ENCODE assay signal across 14 cellular contexts in genomic region chr7:101669307-101669706, GRCh38. TPM values are rescaled to one million over a fixed set of nuclear protein-coding genes. Genes with fewer than 3 reads are reported as not detected.
DNase-seq lines count a peak whose midpoint lies in the region; ATAC-seq and TF ChIP-seq lines count a peak whose summit lies in the region.
"Had no signal": no experiment of that assay in that cellular context is flagged by ENCODE, and none has a peak within 500 bp of the region (broad histone marks: within the 10 kb centered on the region; RNA-seq: fewer than 3 reads in every experiment).

No MANE protein-coding gene starts in this region.

- no peak for ATAC-seq in SK-N-SH treated with all-trans-retinoic acid at 6 μM for 48 hours
- ATAC-seq in HCT116: peak; percentile 67
- peak; percentile 39 for ATAC-seq in mucosa of descending colon
- no peak for ATAC-seq in GM21367 (IDR thresholded peaks at IDR 0.05; ENCODE audit: unreplicated experiment)
- ATAC-seq: upper lobe of right lung had no signal

- 90% methylated on average over 1 of the region's 1 CpG for WGBS in SK-N-SH (ENCODE audit: low lambda C conversion rate)

- POLR2A ChIA-PET in SK-N-SH (lab: Yijun Ruan, JAX) (no interaction called here), HCT116 (lab: Charles Lee) (no interaction called here)

- H3K9me3 ChIP-seq in SK-N-SH (no peaks in the 10 kb centered on the region), HCT116 (ENCODE audit: control insufficient read depth in 1 of 2, insufficient read depth in 1 of 2, low read depth in 1 of 2, low read length in 2 of 2) (peaks cover 0 to 7% of the 10 kb centered on the region in 2 experiments; a peak in 1 of 4 replicates), mucosa of descending colon (no peaks in the 10 kb centered on the region)
- H3K9me3 ChIP-seq: upper lobe of right lung had no signal

- no peak for TF ChIP-seq EP300 in SK-N-SH (IDR thresholded peaks at IDR 0.05; ENCODE audit: borderline replicate concordance in 1 of 2, low read depth in 1 of 2, low read length in 1 of 2)

- no peak for DNase-seq in SK-N-SH
- no peak for DNase-seq in HCT116 (ENCODE audit: low read depth, low spot score)
- DNase-seq in astrocyte of the spinal cord (ENCODE audit: low read depth, low spot score): no peak
- DNase-seq in mucosa of descending colon: peak in 2 of 3 donors; percentile 42 to 46
- no peak for DNase-seq in NCI-H524 (lab: John Stamatoyannopoulos, UW)
- no peak for DNase-seq in activated CD4-positive, CD25-positive, alpha-beta regulatory T cell (lab: John Stamatoyannopoulos, UW)
- DNase-seq: activated CD8-positive, alpha-beta memory T cell treated with anti-CD3 and anti-CD28 coated beads, Interleukin-2, amount 50 U/mL, for 4 hours; dermis blood vessel endothelial cell; left ventricle myocardium inferior; spleen; upper lobe of right lung had no signal

- TF ChIP-seq RAD21 in SK-N-SH (IDR thresholded peaks at IDR 0.05; ENCODE audit: low read length): no peak
- peak; percentile 28; the same call in 1 of the 2 replicates for TF ChIP-seq RAD21 in HCT116 (IDR thresholded peaks at IDR 0.05; ENCODE audit: low read depth)

- CTCF ChIA-PET in SK-N-SH (lab: Yijun Ruan, JAX) (interaction anchor here (0.6 to 3.6 kb wide), 6 partner anchors 12 to 66 kb away, joined by 3 to 14 read pairs (median 3); no protein-coding TSS in a partner anchor), HCT116 (lab: Charles Lee) (no interaction called here)

- H4K20me1 ChIP-seq in SK-N-SH (ENCODE audit: insufficient read depth): no peaks in the 10 kb centered on the region
- no peaks in the 10 kb centered on the region for H4K20me1 ChIP-seq in HCT116 (ENCODE audit: insufficient read depth)

- TF ChIP-seq CTCF in SK-N-SH (IDR thresholded peaks at IDR 0.05) (peak; percentile 54), HCT116 (IDR thresholded peaks at IDR 0.05 in 2 of 3, conservative IDR thresholded peaks at IDR 0.05 in 1 of 3; ENCODE audit: borderline replicate concordance in 1 of 3, insufficient read depth in 1 of 3, low read depth in 2 of 3, low read length in 2 of 3) (peak in 2 of 3 experiments; percentile 52 to 66; a peak in 4 of 6 replicates), astrocyte of the spinal cord (IDR thresholded peaks at IDR 0.05; ENCODE audit: low read depth, low read length) (peak; percentile 30), mucosa of descending colon (IDR thresholded peaks at IDR 0.05) (no peak)

- H3K4me2 ChIP-seq in SK-N-SH (no peak overlapping the region), HCT116 (ENCODE audit: low read length) (no peak overlapping the region)

- BruUV-seq in HCT116 (replicated peaks; lab: Mats Ljungman, UMichigan): no TSS peak

- H3F3A ChIP-seq in SK-N-SH (replicated peaks; ENCODE audit: insufficient read depth): no peaks in the 10 kb centered on the region

- no peak overlapping the region for H2AFZ ChIP-seq in SK-N-SH (ENCODE audit: low read depth)
- H2AFZ ChIP-seq in HCT116 (ENCODE audit: low read depth, low read length, poor library complexity, severe bottlenecking): no peak overlapping the region

- no peaks in the 10 kb centered on the region for H3K79me2 ChIP-seq in SK-N-SH (ENCODE audit: insufficient read depth)
- no peaks in the 10 kb centered on the region for H3K79me2 ChIP-seq in HCT116 (ENCODE audit: insufficient read depth, low read length)

- H3K4me1 ChIP-seq in SK-N-SH (ENCODE audit: control insufficient read depth in 1 of 2, insufficient read depth in 2 of 2, low read depth in 1 of 2, low read length in 1 of 2) (peaks cover 0 to 12% of the 10 kb centered on the region in 2 experiments; a peak in 1 of 4 replicates), HCT116 (ENCODE audit: control insufficient read depth in 1 of 2, insufficient read depth in 2 of 2, low read length in 2 of 2) (no peaks in the 10 kb centered on the region), mucosa of descending colon (ENCODE audit: low read depth) (no peaks in the 10 kb centered on the region)
- H3K4me1 ChIP-seq: upper lobe of right lung had no signal

- no peak overlapping the region for H3K4me3 ChIP-seq in SK-N-SH (ENCODE audit: low read depth in 2 of 2, low read length in 1 of 2)
- no peak overlapping the region for H3K4me3 ChIP-seq in HCT116 (replicated peaks in 1 of 2; ENCODE audit: low read depth in 1 of 2, low read length in 2 of 2)
- H3K4me3 ChIP-seq in astrocyte of the spinal cord (ENCODE audit: low read depth, low read length): no peak overlapping the region
- H3K4me3 ChIP-seq in mucosa of descending colon: no peak overlapping the region
- H3K4me3 ChIP-seq: left ventricle myocardium inferior, spleen, upper lobe of right lung had no signal

- intact Hi-C loops in HCT116 (cut with micrococcal nuclease): no loop called here
- intact Hi-C loops in mucosa of descending colon (cut with DNase I, micrococcal nuclease): loop anchor here in 1 of 2 donors (10.0 kb wide), 1 partner anchor 65 kb away; no protein-coding TSS in a partner anchor

- H3K9ac ChIP-seq in SK-N-SH: no peak overlapping the region
- H3K9ac ChIP-seq in HCT116 (ENCODE audit: low read length): no peak overlapping the region

- in situ Hi-C loops in astrocyte of the spinal cord (cut with HindIII; ENCODE audit: low sequenced_read_pairs): no loop called here

- H3K36me3 ChIP-seq in SK-N-SH (replicated peaks in 1 of 2; ENCODE audit: control insufficient read depth in 1 of 2, insufficient read depth in 2 of 2, low read length in 1 of 2) (no peaks in the 10 kb centered on the region), HCT116 (ENCODE audit: control insufficient read depth in 1 of 2, insufficient read depth in 2 of 2, low read length in 2 of 2) (no peaks in the 10 kb centered on the region), mucosa of descending colon (ENCODE audit: low read depth) (no peaks in the 10 kb centered on the region)
- H3K36me3 ChIP-seq: left ventricle myocardium inferior, spleen, upper lobe of right lung had no signal

- H3K27ac ChIP-seq in SK-N-SH (ENCODE audit: low read depth in 2 of 2, low read length in 1 of 2) (no peak overlapping the region), HCT116 (ENCODE audit: low read depth, low read length) (no peak overlapping the region)
- H3K27ac ChIP-seq: left ventricle myocardium inferior, spleen, upper lobe of right lung had no signal

- RAD21 ChIA-PET in HCT116 (lab: Charles Lee; ENCODE audit: low non-redundant PET in 1 of 2, low total read pairs in 2 of 2, uncharacterized antibody in 2 of 2, unreplicated experiment in 2 of 2): no interaction called here

- H3K9me2 ChIP-seq in SK-N-SH (no peaks in the 10 kb centered on the region), HCT116 (ENCODE audit: insufficient read depth) (no peaks in the 10 kb centered on the region)

- H3K27me3 ChIP-seq in SK-N-SH (ENCODE audit: insufficient read depth) (no peaks in the 10 kb centered on the region), HCT116 (ENCODE audit: insufficient read depth, low read length) (no peaks in the 10 kb centered on the region)
- H3K27me3 ChIP-seq: upper lobe of right lung had no signal

- TF ChIP-seq POLR2A in HCT116 (IDR thresholded peaks at IDR 0.05; ENCODE audit: borderline replicate concordance, extremely low read depth, insufficient read depth, insufficient read length): no peak

TF ChIP-seq in SK-N-SH, 30 proteins besides CTCF, POLR2A, EP300 and RAD21 (continues in another document):
- TF ChIP-seq SMC3 (IDR thresholded peaks at IDR 0.05; ENCODE audit: low read depth, low read length): no peak
- no peak for TF ChIP-seq MEF2A (IDR thresholded peaks at IDR 0.05; ENCODE audit: borderline replicate concordance, low read depth)
- TF ChIP-seq NFIC (IDR thresholded peaks at IDR 0.05; ENCODE audit: borderline replicate concordance): no peak
- no peak for TF ChIP-seq GABPA (IDR thresholded peaks at IDR 0.05; ENCODE audit: low read depth)
- TF ChIP-seq CHD2 (IDR thresholded peaks at IDR 0.05; ENCODE audit: low read length, partially characterized antibody): no peak
- no peak for TF ChIP-seq YY1 (IDR thresholded peaks at IDR 0.05; ENCODE audit: low read depth)
- no peak for TF ChIP-seq EZH2phosphoT487 (IDR thresholded peaks at IDR 0.05; ENCODE audit: borderline replicate concordance, low read depth)
- no peak for TF ChIP-seq GATA2 (CRISPR knock-in tag; IDR thresholded peaks at IDR 0.05)
- TF ChIP-seq RFX5 (IDR thresholded peaks at IDR 0.05; ENCODE audit: low read length): no peak
- no peak for TF ChIP-seq RXRA (IDR thresholded peaks at IDR 0.05; ENCODE audit: borderline replicate concordance, low read depth)

TF ChIP-seq in SK-N-SH treated with all-trans-retinoic acid at 6 μM for 48 hours, 23 proteins besides CTCF, POLR2A, EP300 and RAD21 (continues in another document):
- TF ChIP-seq OSR1 (CRISPR knock-in tag; IDR thresholded peaks at IDR 0.05) (no peak), GLIS3 (CRISPR knock-in tag; IDR thresholded peaks at IDR 0.05) (no peak), ZFP3 (CRISPR knock-in tag; IDR thresholded peaks at IDR 0.05) (no peak)

TF ChIP-seq in HCT116, 20 proteins besides CTCF, POLR2A, EP300 and RAD21:
- TF ChIP-seq SP1 (IDR thresholded peaks at IDR 0.05; ENCODE audit: low read depth): no peak
- no peak for TF ChIP-seq EZH2 (IDR thresholded peaks at IDR 0.05)
- TF ChIP-seq EGR1 (IDR thresholded peaks at IDR 0.05; ENCODE audit: low read depth): no peak
- no peak for TF ChIP-seq MAX (IDR thresholded peaks at IDR 0.05)
- TF ChIP-seq EZH2phosphoT487 (IDR thresholded peaks at IDR 0.05; ENCODE audit: borderline replicate concordance): no peak
- TF ChIP-seq CBX3 (IDR thresholded peaks at IDR 0.05; ENCODE audit: low read depth): no peak
- TF ChIP-seq FOSL1 (IDR thresholded peaks at IDR 0.05; ENCODE audit: low read depth): no peak

RNA-seq across cellular contexts. Expression of gene MYL10, which starts 40.2 kb away (rescaled TPM):
- polyA plus RNA-seq in SK-N-SH (2012; rRNA removed): not detected in 2 replicates
- not detected in 2 replicates for polyA plus RNA-seq in SK-N-SH (2012; cell fraction: cytosol; rRNA removed)
- polyA plus RNA-seq in SK-N-SH (2012; cell fraction: nucleus; rRNA removed): not detected in 2 replicates
- total RNA-seq in HCT116 (2021; ENCODE audit: unreplicated experiment): not detected
- not detected in 2 replicates for polyA plus RNA-seq in HCT116 (2012)
- not detected for total RNA-seq in mucosa of descending colon
- total RNA-seq: A172, dermis blood vessel endothelial cell, left ventricle myocardium inferior, spleen, upper lobe of right lung had no signal
- polyA plus RNA-seq: spleen had no signal

Comparison
In these comparisons a context has a peak if more than half of its experiments do, and no peak if none do; other contexts are left out.
1. DNase-seq: peak in mucosa of descending colon (2 of 3); none in SK-N-SH (single experiment), HCT116 (single experiment), astrocyte of the spinal cord (single experiment), NCI-H524 (0 of 2) and activated CD4-positive, CD25-positive, alpha-beta regulatory T cell (0 of 4).
2. ATAC-seq: peak in HCT116 (single experiment) and mucosa of descending colon (single experiment); none in SK-N-SH treated with all-trans-retinoic acid at 6 μM for 48 hours (single experiment) and GM21367 (single experiment).